1 cellular context compared by ENCODE assay signal in the genomic region with DNA sequence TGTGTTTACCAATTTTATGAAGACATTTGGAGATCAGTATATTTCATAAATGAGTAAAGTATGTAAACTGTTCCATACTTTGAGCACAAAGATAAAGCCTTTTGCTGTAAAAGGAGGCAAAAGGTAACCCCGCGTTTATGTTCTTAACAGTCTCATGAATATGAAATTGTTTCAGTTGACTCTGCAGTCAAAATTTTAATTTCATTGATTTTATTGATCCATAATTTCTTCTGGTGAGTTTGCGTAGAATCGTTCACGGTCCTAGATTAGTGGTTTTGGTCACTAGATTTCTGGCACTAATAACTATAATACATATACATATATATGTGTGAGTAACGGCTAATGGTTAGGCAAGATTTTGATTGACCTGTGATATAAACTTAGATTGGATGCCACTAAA.
TF ChIP-seq lines count a peak whose summit lies in the region.

No MANE protein-coding gene starts in this region.

TF ChIP-seq in SK-N-SH treated with all-trans-retinoic acid at 6 μM for 48 hours, 23 proteins besides CTCF, POLR2A, EP300 and RAD21 (continued from another document):
- TF ChIP-seq, protein P1, sequence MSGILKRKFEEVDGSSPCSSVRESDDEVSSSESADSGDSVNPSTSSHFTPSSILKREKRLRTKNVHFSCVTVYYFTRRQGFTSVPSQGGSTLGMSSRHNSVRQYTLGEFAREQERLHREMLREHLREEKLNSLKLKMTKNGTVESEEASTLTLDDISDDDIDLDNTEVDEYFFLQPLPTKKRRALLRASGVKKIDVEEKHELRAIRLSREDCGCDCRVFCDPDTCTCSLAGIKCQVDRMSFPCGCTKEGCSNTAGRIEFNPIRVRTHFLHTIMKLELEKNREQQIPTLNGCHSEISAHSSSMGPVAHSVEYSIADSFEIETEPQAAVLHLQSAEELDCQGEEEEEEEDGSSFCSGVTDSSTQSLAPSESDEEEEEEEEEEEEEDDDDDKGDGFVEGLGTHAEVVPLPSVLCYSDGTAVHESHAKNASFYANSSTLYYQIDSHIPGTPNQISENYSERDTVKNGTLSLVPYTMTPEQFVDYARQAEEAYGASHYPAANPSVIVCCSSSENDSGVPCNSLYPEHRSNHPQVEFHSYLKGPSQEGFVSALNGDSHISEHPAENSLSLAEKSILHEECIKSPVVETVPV (CRISPR knock-in tag; IDR thresholded peaks at IDR 0.05), result no peak
